ENCODE assay signal across 1 cellular context in the genomic region with DNA sequence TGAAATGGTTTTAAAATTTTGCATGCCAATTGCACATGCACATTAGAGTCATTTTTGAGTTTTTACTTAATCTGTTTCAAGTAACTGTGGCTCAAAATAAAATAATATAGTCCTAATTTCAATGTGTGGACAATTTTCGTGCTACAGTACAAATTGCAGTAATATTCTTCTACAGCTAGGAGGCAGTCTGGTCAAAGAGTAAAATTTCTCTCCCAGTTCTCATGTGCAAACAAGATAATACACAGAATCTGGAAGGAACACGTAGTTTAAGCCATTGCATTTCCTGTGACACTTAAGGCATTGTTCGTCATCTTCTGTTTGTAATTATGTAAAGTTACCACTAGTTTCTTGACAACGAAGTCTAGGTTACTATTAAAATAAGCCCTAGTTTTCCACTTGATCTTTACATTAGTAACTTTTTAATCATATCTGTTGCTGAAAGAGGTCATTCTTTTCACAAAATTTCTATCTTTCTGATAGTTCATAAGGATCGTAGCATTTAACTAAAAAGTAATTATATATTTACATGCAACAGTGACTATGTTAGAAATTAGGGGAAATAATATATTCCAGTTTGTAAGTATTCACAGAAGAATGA.
TF ChIP-seq lines count a peak whose summit lies in the region.

No MANE protein-coding gene starts in this region.

TF ChIP-seq in IMR-90, 13 proteins besides CTCF, POLR2A, EP300 and RAD21 (continued from another document):
- TF ChIP-seq, protein P1, sequence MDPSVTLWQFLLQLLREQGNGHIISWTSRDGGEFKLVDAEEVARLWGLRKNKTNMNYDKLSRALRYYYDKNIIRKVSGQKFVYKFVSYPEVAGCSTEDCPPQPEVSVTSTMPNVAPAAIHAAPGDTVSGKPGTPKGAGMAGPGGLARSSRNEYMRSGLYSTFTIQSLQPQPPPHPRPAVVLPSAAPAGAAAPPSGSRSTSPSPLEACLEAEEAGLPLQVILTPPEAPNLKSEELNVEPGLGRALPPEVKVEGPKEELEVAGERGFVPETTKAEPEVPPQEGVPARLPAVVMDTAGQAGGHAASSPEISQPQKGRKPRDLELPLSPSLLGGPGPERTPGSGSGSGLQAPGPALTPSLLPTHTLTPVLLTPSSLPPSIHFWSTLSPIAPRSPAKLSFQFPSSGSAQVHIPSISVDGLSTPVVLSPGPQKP (IDR thresholded peaks at IDR 0.05; ENCODE audit: borderline replicate concordance, low read depth, low read length) = no peak
- TF ChIP-seq MXI1 (IDR thresholded peaks at IDR 0.05; ENCODE audit: borderline replicate concordance, low read depth, low read length) = no peak
- no peak for TF ChIP-seq NFE2L2 (IDR thresholded peaks at IDR 0.05; ENCODE audit: low read depth, low read length)
- no peak for TF ChIP-seq FOS (IDR thresholded peaks at IDR 0.05; ENCODE audit: low read depth, low read length)
TF ChIP-seq in IMR-90: peak in this region for 1.
